22 cellular contexts compared by ENCODE assay signal in genomic region chr16:6926341-6926740, GRCh38.
DNase-seq lines count a peak whose midpoint lies in the region; TF ChIP-seq lines count a peak whose summit lies in the region.
"Had no signal": no experiment of that assay in that cellular context is flagged by ENCODE, and none has a peak within 500 bp of the region (broad histone marks: within the 10 kb centered on the region; RNA-seq: fewer than 3 reads in every experiment).

No MANE protein-coding gene starts in this region.

- no peak for TF ChIP-seq CTCF in endodermal cell (conservative IDR thresholded peaks at IDR 0.05)

- no peak overlapping the region for H4K8ac ChIP-seq in neuronal stem cell (ENCODE audit: low read depth, low read length)

- H3K79me1 ChIP-seq in neuronal stem cell (ENCODE audit: low read depth, low read length), result no peaks in the 10 kb centered on the region

- no peak overlapping the region for H3K4me2 ChIP-seq in neuronal stem cell (ENCODE audit: insufficient read depth, low read length, poor library complexity, severe bottlenecking)

- H3K36me3 ChIP-seq in HUES64 (ENCODE audit: insufficient read depth, low read length), result no peaks in the 10 kb centered on the region
- no peaks in the 10 kb centered on the region for H3K36me3 ChIP-seq in endodermal cell (ENCODE audit: control insufficient read depth, insufficient read depth, low read length)
- H3K36me3 ChIP-seq in neuronal stem cell (replicated peaks in 1 of 2; ENCODE audit: control insufficient read depth in 2 of 2, insufficient read depth in 2 of 2, low read length in 2 of 2), result no peaks in the 10 kb centered on the region

- H3K4ac ChIP-seq in neuronal stem cell (ENCODE audit: low read length), result no peak overlapping the region

- H3K9me3 ChIP-seq in HUES64 (ENCODE audit: insufficient read depth, low read depth, low read length), result no peaks in the 10 kb centered on the region
- no peaks in the 10 kb centered on the region for H3K9me3 ChIP-seq in endodermal cell (ENCODE audit: control insufficient read depth, low read length)
- H3K9me3 ChIP-seq in neuronal stem cell (replicated peaks in 1 of 2; ENCODE audit: control insufficient read depth in 2 of 2, insufficient read depth in 1 of 2, low read depth in 1 of 2, low read length in 2 of 2), result no peaks in the 10 kb centered on the region

- H4K91ac ChIP-seq in neuronal stem cell (ENCODE audit: low read depth, low read length, poor library complexity), result no peak overlapping the region

- no peak overlapping the region for H2AFZ ChIP-seq in neuronal stem cell (ENCODE audit: low read length)
- H2AFZ ChIP-seq: GM23248 had no signal

- no peak overlapping the region for H2BK120ac ChIP-seq in neuronal stem cell (ENCODE audit: low read depth, low read length)

- H3K4me1 ChIP-seq in HUES64 (ENCODE audit: insufficient read depth, low read length) (peaks cover 23% of the 10 kb centered on the region), endodermal cell (ENCODE audit: control insufficient read depth, insufficient read depth, low read length) (peaks cover 4% of the 10 kb centered on the region), neuronal stem cell (ENCODE audit: control insufficient read depth in 2 of 2, insufficient read depth in 1 of 2, low read depth in 1 of 2, low read length in 2 of 2) (peaks cover 0 to 8% of the 10 kb centered on the region in 2 donors)

- H3K4me3 ChIP-seq in HUES64 (ENCODE audit: low read length) (no peak overlapping the region), endodermal cell (ENCODE audit: low read length) (no peak overlapping the region), neuronal stem cell (ENCODE audit: low read length in 2 of 2) (no peak overlapping the region)
- H3K4me3 ChIP-seq: GM23248 had no signal

- H3K27ac ChIP-seq in HUES64 (ENCODE audit: low read depth, low read length), result peak overlapping the region; percentile 74
- no peak overlapping the region for H3K27ac ChIP-seq in endodermal cell (ENCODE audit: low read depth, low read length)
- H3K27ac ChIP-seq in neuronal stem cell (replicated peaks; ENCODE audit: low read length), result peak overlapping the region; percentile 29
- H3K27ac ChIP-seq: GM23248 had no signal

- peak; percentile 77 for DNase-seq in ELF-1 (ENCODE audit: low read depth, low spot score)
- peak; percentile 54 for DNase-seq in endodermal cell
- no peak for DNase-seq in neuronal stem cell (ENCODE audit: low spot score)
- DNase-seq in DMS53 treated with DMSO at 0.1 percent for 48 hours (lab: John Stamatoyannopoulos, UW; ENCODE audit: unreplicated experiment), result no peak
- no peak for DNase-seq in effector CD4-positive, alpha-beta T cell
- DNase-seq in T-helper 9 cell, result no peak
- DNase-seq: 8988T; AML-193; C1 segment of cervical spinal cord; CD8-positive, alpha-beta T cell; GF-D8; GM23248; KBM-7; MM.1S; NCI-H1048; NCI-H1417 treated with DMSO at 0.1 percent for 48 hours; NCI-H187; NCI-H510A; NK-92 treated with Interleukin-12 subunit alpha and Interleukin-12 subunit beta, amount 100 ng/mL, for 24 hours; SIG-M5; T-cell had no signal

- no peaks in the 10 kb centered on the region for H3K27me3 Mint-ChIP-seq in endodermal cell (ENCODE audit: insufficient read depth)
- H3K27me3 Mint-ChIP-seq: T-cell had no signal

- H2BK5ac ChIP-seq in neuronal stem cell (ENCODE audit: low read length), result no peak overlapping the region

- peak overlapping the region; percentile 66 for H3K27ac Mint-ChIP-seq in endodermal cell
- H3K27ac Mint-ChIP-seq: CD8-positive, alpha-beta T cell; T-cell had no signal

- peaks cover 3% of the 10 kb centered on the region for H3K9me3 Mint-ChIP-seq in endodermal cell

- H3K27me3 ChIP-seq in HUES64 (ENCODE audit: insufficient read depth, low read length) (no peaks in the 10 kb centered on the region), endodermal cell (ENCODE audit: control insufficient read depth, insufficient read depth, low read length, poor library complexity, severe bottlenecking) (no peaks in the 10 kb centered on the region), neuronal stem cell (ENCODE audit: control insufficient read depth in 3 of 3, insufficient read depth in 3 of 3, low read depth in 1 of 3, low read length in 3 of 3) (no peaks in the 10 kb centered on the region)

- no peak overlapping the region for H2BK12ac ChIP-seq in neuronal stem cell (ENCODE audit: low read length)

- 35% methylated on average over 6 of the region's 6 CpGs for WGBS in HUES64
- 33 to 45% methylated on average over 2 to 6 of the region's 6 CpGs for WGBS in endodermal cell (ENCODE audit: insufficient coverage in 1 of 2, insufficient read length in 1 of 2), 2 experiments
- no CpG with 5 or more reads among the region's 6 CpGs for WGBS in neuronal stem cell (ENCODE audit: extremely low coverage in 2 of 2, insufficient read length in 2 of 2, insufficient replicate concordance in 1 of 2), 2 donors

- H3K18ac ChIP-seq in neuronal stem cell (ENCODE audit: low read length), result peak overlapping the region; percentile 58

- no peak overlapping the region for H2AK5ac ChIP-seq in neuronal stem cell (ENCODE audit: low read depth, low read length)

- H3K4me1 Mint-ChIP-seq in endodermal cell, result peaks cover 17% of the 10 kb centered on the region
- H3K4me1 Mint-ChIP-seq: T-cell had no signal

- no peak overlapping the region for H3K23ac ChIP-seq in neuronal stem cell (ENCODE audit: low read depth, low read length, poor library complexity)

- H2BK15ac ChIP-seq in neuronal stem cell (ENCODE audit: low read length), result no peak overlapping the region

- H3K9ac ChIP-seq in HUES64 (ENCODE audit: low read depth, low read length), result no peak overlapping the region
- no peak overlapping the region for H3K9ac ChIP-seq in endodermal cell (ENCODE audit: extremely low read depth, low read length, poor library complexity, severe bottlenecking)
- H3K9ac ChIP-seq in neuronal stem cell (ENCODE audit: low read depth, low read length, poor library complexity), result no peak overlapping the region
- H3K9ac ChIP-seq: GM23248 had no signal

- no peak overlapping the region for H3K4me3 Mint-ChIP-seq in endodermal cell
- H3K4me3 Mint-ChIP-seq: CD8-positive, alpha-beta T cell; T-cell had no signal

- no peaks in the 10 kb centered on the region for H3K36me3 Mint-ChIP-seq in endodermal cell (ENCODE audit: low read depth)
- H3K36me3 Mint-ChIP-seq: CD8-positive, alpha-beta T cell; T-cell had no signal

- H3K14ac ChIP-seq in neuronal stem cell (ENCODE audit: low read length), result no peak overlapping the region

Comparison
In these comparisons a context has a peak if more than half of its experiments do, and no peak if none do; other contexts are left out.
1. DNase-seq: peak in ELF-1 (single experiment) and endodermal cell (single experiment); none in neuronal stem cell (single experiment), DMS53 treated with DMSO at 0.1 percent for 48 hours (single experiment), effector CD4-positive, alpha-beta T cell (single experiment) and T-helper 9 cell (single experiment).